ENCODE assay signal across 8 cellular contexts in the genomic region with DNA sequence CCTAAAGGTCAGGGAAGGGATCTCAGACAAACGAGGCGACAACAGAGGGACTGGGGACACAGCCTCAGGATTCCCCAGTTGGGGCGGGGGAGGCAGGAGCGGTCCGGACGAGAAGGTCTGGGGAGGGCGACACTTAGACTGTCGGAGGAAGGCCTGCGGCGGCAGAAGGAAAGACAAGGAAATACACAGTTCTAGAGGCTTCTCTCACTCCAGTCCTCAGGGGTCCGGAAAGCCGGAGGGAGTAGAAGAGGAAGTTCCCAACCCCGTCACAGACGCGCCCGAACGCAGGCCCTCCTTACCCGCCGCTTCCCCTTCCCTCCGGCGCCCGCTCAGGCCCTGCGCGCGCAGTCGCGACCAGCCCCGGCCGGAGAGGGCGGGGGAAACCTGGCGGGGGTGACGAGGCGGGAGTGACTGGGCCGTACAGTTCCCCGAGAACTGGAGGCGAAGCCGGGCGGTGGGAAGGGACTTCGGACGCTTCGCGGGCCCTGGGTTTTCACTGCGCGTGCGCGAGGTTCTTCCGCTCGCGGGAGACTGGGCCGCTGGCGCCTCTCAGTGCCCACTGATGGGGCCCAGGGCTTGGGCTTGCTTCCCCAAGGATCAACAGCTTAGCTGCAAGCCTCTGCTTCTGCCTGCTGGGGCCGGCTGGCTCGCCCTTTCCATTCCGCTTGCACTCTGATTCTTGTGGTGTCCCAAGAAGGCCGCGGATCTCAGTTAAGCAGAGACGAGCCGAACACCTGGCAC. TPM values are rescaled to one million over a fixed set of nuclear protein-coding genes. Genes with fewer than 3 reads are reported as not detected.
A peak's percentile ranks its signal among the peaks of the same experiment; 100 is the strongest.
DNase-seq lines count a peak whose midpoint lies in the region; TF ChIP-seq lines count a peak whose summit lies in the region.

TSS of gene IPP (minus strand) at position 356 of the 741 bp plus-strand sequence. CDS start 4,242 bp downstream, outside the sequence.

- H3K36me3 ChIP-seq in SK-N-MC (ENCODE audit: insufficient read depth, low read length) = no peaks in the 10 kb centered on the region

- peak within 1 kb of the TSS; percentile 98 for H3K27ac Mint-ChIP-seq in HFFc6
- peak within 1 kb of the TSS; percentile 98 for H3K27ac Mint-ChIP-seq in activated naive CD4-positive, alpha-beta T cell treated with anti-CD3 and anti-CD28 coated beads, Interleukin-2, amount 10 ng/mL, durations not matched to agents 7 days and 5 days

- TF ChIP-seq POLR2A in NB4 (IDR thresholded peaks at IDR 0.05; ENCODE audit: extremely low read depth, insufficient read length) = peak; percentile 62

- peak within 1 kb of the TSS; percentile 97 for H3K4me3 Mint-ChIP-seq in HFFc6
- peak within 1 kb of the TSS; percentile 98 for H3K4me3 Mint-ChIP-seq in activated naive CD4-positive, alpha-beta T cell treated with anti-CD3 and anti-CD28 coated beads, Interleukin-2, amount 10 ng/mL, durations not matched to agents 7 days and 5 days

- CTCF ChIA-PET in activated naive CD4-positive, alpha-beta T cell treated with anti-CD3 and anti-CD28 coated beads, Interleukin-2, amount 10 ng/mL, durations not matched to agents 7 days and 5 days (lab: Charles Lee) = no interaction called here

- H3K9me3 Mint-ChIP-seq in HFFc6 = peaks cover 6% of the 10 kb centered on the region; the same call in 1 of the 2 replicates
- peaks cover 19% of the 10 kb centered on the region for H3K9me3 Mint-ChIP-seq in activated naive CD4-positive, alpha-beta T cell treated with anti-CD3 and anti-CD28 coated beads, Interleukin-2, amount 10 ng/mL, durations not matched to agents 7 days and 5 days

- H3K27me3 Mint-ChIP-seq in HFFc6 (ENCODE audit: insufficient read depth) = peaks cover 2% of the 10 kb centered on the region
- H3K27me3 Mint-ChIP-seq in activated naive CD4-positive, alpha-beta T cell treated with anti-CD3 and anti-CD28 coated beads, Interleukin-2, amount 10 ng/mL, durations not matched to agents 7 days and 5 days = no peaks in the 10 kb centered on the region

- H3K27ac ChIP-seq in SK-N-MC (peak within 1 kb of the TSS; percentile 92), temporal lobe (ENCODE audit: low read depth, low read length) (peak within 1 kb of the TSS; percentile 98)

- DNase-seq in HFFc6 = peak; percentile 96
- peak; percentile 98 for DNase-seq in NB4 (ENCODE audit: low read depth)
- peak; percentile 45 for DNase-seq in SK-N-MC (ENCODE audit: low read depth, low spot score)
- DNase-seq in activated naive CD4-positive, alpha-beta T cell treated with anti-CD3 and anti-CD28 coated beads, Interleukin-2, amount 10 ng/mL, durations not matched to agents 7 days and 5 days = peak; percentile 96
- peak; percentile 98 for DNase-seq in germinal center (ENCODE audit: low spot score)
- DNase-seq in nucleus accumbens (lab: John Stamatoyannopoulos, UW) = peak; percentile 27 to 96 (median 90)

- no peaks in the 10 kb centered on the region for H3K9me3 ChIP-seq in SK-N-MC (ENCODE audit: low read depth, low read length)

- H3K36me3 Mint-ChIP-seq in HFFc6 (ENCODE audit: low read depth) = peaks cover 12% of the 10 kb centered on the region; the same call in 1 of the 2 replicates
- peaks cover 9% of the 10 kb centered on the region for H3K36me3 Mint-ChIP-seq in activated naive CD4-positive, alpha-beta T cell treated with anti-CD3 and anti-CD28 coated beads, Interleukin-2, amount 10 ng/mL, durations not matched to agents 7 days and 5 days

- TF ChIP-seq CTCF in HFFc6 (IDR thresholded peaks at IDR 0.05) (peak; percentile 23; the same call in 1 of the 2 replicates), NB4 (IDR thresholded peaks at IDR 0.05; ENCODE audit: low read depth, low read length) (peak; percentile 10)

- H3K4me3 ChIP-seq in GM08714 (ENCODE audit: low read length) (peak within 1 kb of the TSS; percentile 82), NB4 (ENCODE audit: low read depth, low read length) (peak within 1 kb of the TSS; percentile 80), SK-N-MC (peak within 1 kb of the TSS; percentile 88)

- peak within 1 kb of the TSS; percentile 95 for H3K9ac ChIP-seq in SK-N-MC (ENCODE audit: insufficient read length)

- H3K4me1 Mint-ChIP-seq in HFFc6 (ENCODE audit: low read depth) = peaks cover 18% of the 10 kb centered on the region
- H3K4me1 Mint-ChIP-seq in activated naive CD4-positive, alpha-beta T cell treated with anti-CD3 and anti-CD28 coated beads, Interleukin-2, amount 10 ng/mL, durations not matched to agents 7 days and 5 days = peaks cover 31% of the 10 kb centered on the region

RNA-seq across cellular contexts. Expression of gene IPP, which starts in this region (rescaled TPM):
- 10 to 100 TPM; 15.7 to 22.0 (median 18.9) TPM for total RNA-seq in HFFc6 (2021; fragmentation: NEBNext Ultra II Directional; extraction: Animal tissue kit (Norgen Biotek cat#: 25700))
- 10.3 TPM for total RNA-seq in temporal lobe

Comparison
In these comparisons a context has a peak if more than half of its experiments do, and no peak if none do; other contexts are left out.
1. Peak in every context shown above with its lines: DNase-seq, H3K4me3 ChIP-seq and H3K27ac ChIP-seq.
2. DNase-seq: peak in every context shown above with its lines; median percentile 98 in NB4; 98 in germinal center; 96 in HFFc6; 96 in activated naive CD4-positive, alpha-beta T cell treated with anti-CD3 and anti-CD28 coated beads, Interleukin-2, amount 10 ng/mL, durations not matched to agents 7 days and 5 days; 90 in nucleus accumbens; 45 in SK-N-MC.